ENCODE assay signal across 1 cellular context in genomic region chr17:50631195-50631907, GRCh38.
TF ChIP-seq lines count a peak whose summit lies in the region.

No MANE protein-coding gene starts in this region.

TF ChIP-seq in HEK293, 187 proteins besides CTCF, POLR2A, EP300 and RAD21 (continued from another document and continues in another):
- TF ChIP-seq ZBTB44 (tag by site-specific recombination; IDR thresholded peaks at IDR 0.05) (no peak), ZNF629 (tag by site-specific recombination; IDR thresholded peaks at IDR 0.05) (0 out of 2 replicates have a peak, but pooled peaks have one; percentile 25), YY1 (tag by site-specific recombination; IDR thresholded peaks at IDR 0.05) (no peak), WT1 (tag by site-specific recombination; IDR thresholded peaks at IDR 0.05) (peak; percentile 70), ZNF530 (tag by site-specific recombination; IDR thresholded peaks at IDR 0.05; ENCODE audit: low read depth) (no peak), ZNF560 (tag by site-specific recombination; IDR thresholded peaks at IDR 0.05; ENCODE audit: borderline replicate concordance) (no peak), ZNF169 (tag by site-specific recombination; IDR thresholded peaks at IDR 0.05) (no peak), TSHZ1 (tag by site-specific recombination; IDR thresholded peaks at IDR 0.05; ENCODE audit: borderline replicate concordance) (no peak), ZNF404 (tag by site-specific recombination; IDR thresholded peaks at IDR 0.05) (no peak), HOXA7 (CRISPR knock-in tag; IDR thresholded peaks at IDR 0.05; ENCODE audit: borderline replicate concordance) (no peak), ZFHX2 (tag by site-specific recombination; conservative IDR thresholded peaks at IDR 0.05) (peak; percentile 63), ZNF23 (tag by site-specific recombination; IDR thresholded peaks at IDR 0.05; ENCODE audit: borderline replicate concordance) (no peak), GLIS1 (tag by site-specific recombination; IDR thresholded peaks at IDR 0.05) (peak; percentile 78), ZNF645 (tag by site-specific recombination; IDR thresholded peaks at IDR 0.05) (no peak), ZNF610 (tag by site-specific recombination; IDR thresholded peaks at IDR 0.05; ENCODE audit: borderline replicate concordance) (no peak), ZBTB1 (tag by site-specific recombination; IDR thresholded peaks at IDR 0.05) (no peak), KLF16 (tag by site-specific recombination; IDR thresholded peaks at IDR 0.05) (no peak), TCF7L2 (IDR thresholded peaks at IDR 0.05; ENCODE audit: borderline replicate concordance, low read depth, low read length) (no peak), ZBTB11 (tag by site-specific recombination; conservative IDR thresholded peaks at IDR 0.05; ENCODE audit: low read depth) (no peak), ZNF514 (tag by site-specific recombination; IDR thresholded peaks at IDR 0.05) (no peak), ZNF26 (tag by site-specific recombination; IDR thresholded peaks at IDR 0.05) (no peak), AEBP2 (tag by site-specific recombination; IDR thresholded peaks at IDR 0.05; ENCODE audit: borderline replicate concordance) (no peak), ZNF658 (tag by site-specific recombination; IDR thresholded peaks at IDR 0.05) (no peak), ZNF521 (tag by site-specific recombination; IDR thresholded peaks at IDR 0.05) (no peak), ZNF341 (tag by site-specific recombination; IDR thresholded peaks at IDR 0.05; ENCODE audit: low read depth) (peak; percentile 26; the same call in 1 of the 2 replicates), ZNF335 (tag by site-specific recombination; conservative IDR thresholded peaks at IDR 0.05) (no peak), ZNF239 (tag by site-specific recombination; IDR thresholded peaks at IDR 0.05) (no peak), ZNF292 (tag by site-specific recombination; IDR thresholded peaks at IDR 0.05; ENCODE audit: borderline replicate concordance, low read depth) (no peak), ZNF10 (tag by site-specific recombination; IDR thresholded peaks at IDR 0.05) (no peak), ZNF311 (tag by site-specific recombination; IDR thresholded peaks at IDR 0.05; ENCODE audit: borderline replicate concordance) (no peak), SETDB1 (IDR thresholded peaks at IDR 0.05; ENCODE audit: insufficient read length, low read length) (no peak), ZBTB49 (tag by site-specific recombination; IDR thresholded peaks at IDR 0.05; ENCODE audit: low read depth) (no peak), ZNF76 (tag by site-specific recombination; IDR thresholded peaks at IDR 0.05; ENCODE audit: borderline replicate concordance, low read depth) (no peak), ZNF354C (tag by site-specific recombination; IDR thresholded peaks at IDR 0.05; ENCODE audit: borderline replicate concordance, low read depth) (no peak), ZNF677 (tag by site-specific recombination; IDR thresholded peaks at IDR 0.05) (no peak), ZNF621 (tag by site-specific recombination; IDR thresholded peaks at IDR 0.05) (no peak), ZFP37 (tag by site-specific recombination; IDR thresholded peaks at IDR 0.05) (no peak), ZNF211 (tag by site-specific recombination; IDR thresholded peaks at IDR 0.05; ENCODE audit: low read depth) (no peak), ZEB2 (tag by site-specific recombination; IDR thresholded peaks at IDR 0.05) (0 out of 2 replicates have a peak, but pooled peaks have one; percentile 32), EGR2 (tag by site-specific recombination; IDR thresholded peaks at IDR 0.05; ENCODE audit: low read depth) (peak; percentile 53; the same call in 1 of the 2 replicates), HIC1 (tag by site-specific recombination; IDR thresholded peaks at IDR 0.05) (no peak), ZNF488 (tag by site-specific recombination; IDR thresholded peaks at IDR 0.05) (no peak)
